Comparison of ENCODE assay signal across 14 cellular contexts in genomic region chr3:28376424-28376823, GRCh38.
DNase-seq lines count a peak whose midpoint lies in the region; ATAC-seq and TF ChIP-seq lines count a peak whose summit lies in the region.
"Had no signal": no experiment of that assay in that cellular context is flagged by ENCODE, and none has a peak within 500 bp of the region (broad histone marks: within the 10 kb centered on the region; RNA-seq: fewer than 3 reads in every experiment).

No MANE protein-coding gene starts in this region.

- no peak overlapping the region for H3K27ac ChIP-seq in RWPE1
- no peak overlapping the region for H3K27ac ChIP-seq in WERI-Rb-1
- no peak overlapping the region for H3K27ac ChIP-seq in coronary artery
- H3K27ac ChIP-seq: dorsolateral prefrontal cortex, prostate gland had no signal

- no peaks in the 10 kb centered on the region for H3K36me3 ChIP-seq in WERI-Rb-1
- H3K36me3 ChIP-seq: prostate gland had no signal

- CTCF ChIA-PET in RWPE1 (lab: Yijun Ruan, JAX): no interaction called here

- H3K9me3 ChIP-seq in WERI-Rb-1 (ENCODE audit: severe bottlenecking): no peaks in the 10 kb centered on the region
- H3K9me3 ChIP-seq: prostate gland had no signal

- DNase-seq in GM04503 (ENCODE audit: low read depth) (peak; percentile 1), RWPE1 (ENCODE audit: low spot score) (peak; percentile 0), fibroblast of peridontal ligament (ENCODE audit: extremely low read depth) (peak; percentile 80), pons (ENCODE audit: low spot score) (peak; percentile 7), WERI-Rb-1 (no peak), coronary artery (ENCODE audit: low spot score) (no peak)
- DNase-seq: activated naive CD4-positive, alpha-beta T cell treated with anti-CD3 and anti-CD28 coated beads for 36 hours; CD8-positive, alpha-beta T cell; dorsolateral prefrontal cortex; PC-3; T-helper 9 cell had no signal

- POLR2A ChIA-PET in RWPE1 (lab: Yijun Ruan, JAX; ENCODE audit: low non-redundant PET): no interaction called here

- TF ChIP-seq CTCF in RWPE1 (conservative IDR thresholded peaks at IDR 0.05; ENCODE audit: low read depth): no peak
- TF ChIP-seq CTCF in WERI-Rb-1 (IDR thresholded peaks at IDR 0.05; ENCODE audit: low read depth, low read length): no peak
- TF ChIP-seq CTCF in coronary artery (IDR thresholded peaks at IDR 0.05): no peak

- H3K27me3 ChIP-seq in WERI-Rb-1 (ENCODE audit: insufficient read depth, low read depth, severe bottlenecking): no peaks in the 10 kb centered on the region
- H3K27me3 ChIP-seq: dorsolateral prefrontal cortex had no signal

- H3K4me3 ChIP-seq in WERI-Rb-1 (ENCODE audit: low read depth, low read length): no peak overlapping the region
- no peak overlapping the region for H3K4me3 ChIP-seq in coronary artery
- H3K4me3 ChIP-seq: prostate gland had no signal

- ATAC-seq in GM18502 (IDR thresholded peaks at IDR 0.05; ENCODE audit: poor library complexity, unreplicated experiment) (no peak), GM21825 (IDR thresholded peaks at IDR 0.05; ENCODE audit: unreplicated experiment) (no peak)
- ATAC-seq: CD8-positive, alpha-beta T cell; PC-3 had no signal

Comparison
In these comparisons a context has a peak if more than half of its experiments do, and no peak if none do; other contexts are left out.
1. DNase-seq: peak in GM04503 (single experiment), RWPE1 (single experiment), fibroblast of peridontal ligament (single experiment) and pons (single experiment); none in WERI-Rb-1 (single experiment) and coronary artery (single experiment).